Comparison of ENCODE assay signal across 28 cellular contexts in genomic region chr9:71331603-71332002, GRCh38.
"Had no signal": no experiment of that assay in that cellular context is flagged by ENCODE, and none has a peak within 500 bp of the region (broad histone marks: within the 10 kb centered on the region; RNA-seq: fewer than 3 reads in every experiment).

No MANE protein-coding gene starts in this region.

- H3K36me3 ChIP-seq: stomach, thoracic aorta, thyroid gland, tibial artery, tibial nerve, transverse colon, upper lobe of left lung, upper lobe of right lung, uterus, vagina had no signal

- H3K27ac Mint-ChIP-seq: stimulated activated effector memory CD8-positive, alpha-beta T cell treated with anti-CD3 and anti-CD28 coated beads, Interleukin-12 subunit alpha, Interleukin-12 subunit beta, amount 100 ng/mL, for 72 hours; stimulated activated memory B cell treated with anti-CD40 and anti-IgM and Interleukin-4, amounts not matched to agents 10 μg/mL and 1 μg/mL and 100 μg/mL, for 72 hours; stimulated activated naive B cell treated with anti-CD40 and anti-IgM and Interleukin-4, amounts not matched to agents 10 μg/mL and 1 μg/mL and 100 μg/mL, for 72 hours; stimulated activated naive CD8-positive, alpha-beta T cell treated with anti-CD3 and anti-CD28 coated beads, Interleukin-15, Interleukin-2, amounts not matched to agents 100 ng/mL and 50 ng/mL, for 24 hours; type B pancreatic cell had no signal

- ATAC-seq: stimulated activated effector memory CD8-positive, alpha-beta T cell treated with anti-CD3 and anti-CD28 coated beads, Interleukin-12 subunit alpha, Interleukin-12 subunit beta, amount 100 ng/mL, for 72 hours; stimulated activated memory B cell treated with anti-CD40 and anti-IgM and Interleukin-4, amounts not matched to agents 10 μg/mL and 1 μg/mL and 100 μg/mL, for 72 hours; stimulated activated naive B cell treated with anti-CD40 and anti-IgM and Interleukin-4, amounts not matched to agents 10 μg/mL and 1 μg/mL and 100 μg/mL, for 72 hours; stimulated activated naive CD8-positive, alpha-beta T cell treated with anti-CD3 and anti-CD28 coated beads, Interleukin-15, amount 100 ng/mL, for 72 hours; stimulated activated naive CD8-positive, alpha-beta T cell treated with anti-CD3 and anti-CD28 coated beads, Interleukin-15, Interleukin-2, amounts not matched to agents 100 U/mL and 50 U/mL, for 24 hours; upper lobe of right lung had no signal

- H3K27me3 ChIP-seq: stomach, testis, thyroid gland, tibial artery, tibial nerve, upper lobe of left lung, upper lobe of right lung, uterus, vagina had no signal

- H3K27me3 Mint-ChIP-seq: stimulated activated memory B cell treated with anti-CD40 and anti-IgM and Interleukin-4, amounts not matched to agents 10 μg/mL and 1 μg/mL and 100 μg/mL, for 72 hours; stimulated activated naive CD8-positive, alpha-beta T cell treated with anti-CD3 and anti-CD28 coated beads, Interleukin-15, amount 100 ng/mL, for 72 hours had no signal

- H3K27ac ChIP-seq: stomach, testis, thoracic aorta, thyroid gland, tibial artery, tibial nerve, transverse colon, upper lobe of left lung, upper lobe of right lung, uterus, vagina had no signal

- H3K4me3 ChIP-seq: stomach, testis, thoracic aorta, thyroid gland, tibial artery, tibial nerve, transverse colon, upper lobe of left lung, upper lobe of right lung, uterus, vagina had no signal

- H3K9me3 Mint-ChIP-seq: stimulated activated effector memory CD8-positive, alpha-beta T cell treated with anti-CD3 and anti-CD28 coated beads, Interleukin-12 subunit alpha, Interleukin-12 subunit beta, amount 100 ng/mL, for 72 hours; type B pancreatic cell had no signal

- H3K4me1 Mint-ChIP-seq: stimulated activated effector memory CD8-positive, alpha-beta T cell treated with anti-CD3 and anti-CD28 coated beads, Interleukin-12 subunit alpha, Interleukin-12 subunit beta, amount 100 ng/mL, for 72 hours; stimulated activated memory B cell treated with anti-CD40 and anti-IgM and Interleukin-4, amounts not matched to agents 10 μg/mL and 1 μg/mL and 100 μg/mL, for 72 hours; stimulated activated naive B cell treated with anti-CD40 and anti-IgM and Interleukin-4, amounts not matched to agents 10 μg/mL and 1 μg/mL and 100 μg/mL, for 72 hours; stimulated activated naive CD8-positive, alpha-beta T cell treated with anti-CD3 and anti-CD28 coated beads, Interleukin-15, amount 100 ng/mL, for 72 hours had no signal

- FAIRE-seq: urothelium cell line had no signal

- DNase-seq: stimulated activated CD4-positive, alpha-beta T cell treated with anti-CD3 and anti-CD28 coated beads, Interleukin-2, amount 100 ng/mL, for 48 hours; stimulated activated CD4-positive, alpha-beta T cell treated with anti-CD3 and anti-CD28 coated beads, Interleukin-4, amount 100 ng/mL, for 1 hour; stimulated activated CD4-positive, alpha-beta T cell treated with anti-CD3 and anti-CD28 coated beads, Interleukin-4, amount 100 ng/mL, for 24 hours; stimulated activated CD4-positive, alpha-beta T cell treated with anti-CD3 and anti-CD28 coated beads, Interleukin-4, amount 100 ng/mL, for 4 hours; stimulated activated CD8-positive, alpha-beta memory T cell treated with anti-CD3 and anti-CD28 coated beads, Interleukin-4, amount 100 ng/mL, for 48 hours; stimulated activated naive B cell treated with anti-CD40 and anti-IgM and Interleukin-4, amounts not matched to agents 10 μg/mL and 1 μg/mL and 100 μg/mL, for 72 hours; stimulated activated naive CD4-positive, alpha-beta T cell; stimulated activated naive CD4-positive, alpha-beta T cell treated with Interleukin-2 at 50 U/mL for 16 hours; stimulated activated naive CD8-positive, alpha-beta T cell treated with anti-CD3 and anti-CD28 coated beads, Interleukin-15, amount 100 ng/mL, for 72 hours; stimulated activated naive CD8-positive, alpha-beta T cell treated with anti-CD3 and anti-CD28 coated beads, Interleukin-15, Interleukin-2, amounts not matched to agents 100 U/mL and 50 U/mL, for 24 hours; stomach; substantia nigra; testis; thyroid gland; tibial artery; transverse colon; trophoblast cell; upper lobe of left lung; upper lobe of right lung; uterus had no signal

- H3K36me3 Mint-ChIP-seq: stimulated activated effector memory CD8-positive, alpha-beta T cell treated with anti-CD3 and anti-CD28 coated beads, Interleukin-12 subunit alpha, Interleukin-12 subunit beta, amount 100 ng/mL, for 72 hours; stimulated activated memory B cell treated with anti-CD40 and anti-IgM and Interleukin-4, amounts not matched to agents 10 μg/mL and 1 μg/mL and 100 μg/mL, for 72 hours; stimulated activated naive B cell treated with anti-CD40 and anti-IgM and Interleukin-4, amounts not matched to agents 10 μg/mL and 1 μg/mL and 100 μg/mL, for 72 hours; type B pancreatic cell had no signal

- H3K4me1 ChIP-seq: stomach, testis, thyroid gland, tibial artery, tibial nerve, transverse colon, upper lobe of left lung, upper lobe of right lung, uterus, vagina had no signal

- H3K9me3 ChIP-seq: testis, thoracic aorta, thyroid gland, tibial artery, tibial nerve, transverse colon, upper lobe of left lung, upper lobe of right lung, uterus, vagina had no signal

- H3K4me3 Mint-ChIP-seq: stimulated activated effector memory CD8-positive, alpha-beta T cell treated with anti-CD3 and anti-CD28 coated beads, Interleukin-12 subunit alpha, Interleukin-12 subunit beta, amount 100 ng/mL, for 72 hours; stimulated activated memory B cell treated with anti-CD40 and anti-IgM and Interleukin-4, amounts not matched to agents 10 μg/mL and 1 μg/mL and 100 μg/mL, for 72 hours; stimulated activated naive B cell treated with anti-CD40 and anti-IgM and Interleukin-4, amounts not matched to agents 10 μg/mL and 1 μg/mL and 100 μg/mL, for 72 hours; stimulated activated naive CD8-positive, alpha-beta T cell treated with anti-CD3 and anti-CD28 coated beads, Interleukin-15, amount 100 ng/mL, for 72 hours; stimulated activated naive CD8-positive, alpha-beta T cell treated with anti-CD3 and anti-CD28 coated beads, Interleukin-15, Interleukin-2, amounts not matched to agents 100 ng/mL and 50 ng/mL, for 24 hours; type B pancreatic cell had no signal
